8 cellular contexts compared by ENCODE assay signal in genomic region chr9:81687521-81688261, GRCh38. TPM values are rescaled to one million over a fixed set of nuclear protein-coding genes. Genes with fewer than 3 reads are reported as not detected.
DNase-seq lines count a peak whose midpoint lies in the region; ATAC-seq and TF ChIP-seq lines count a peak whose summit lies in the region.

No MANE protein-coding gene starts in this region.

- 2% methylated on average over 51 of the region's 51 CpGs for WGBS in liver

- H3K27me3 Mint-ChIP-seq in chondrocyte (ENCODE audit: low read depth): peaks cover 2% of the 10 kb centered on the region

- H3K27ac ChIP-seq in liver (ENCODE audit: low read depth in 1 of 2, low read length in 2 of 2) (peak overlapping the region; percentile 87 to 89), thoracic aorta (peak overlapping the region; percentile 94 to 96)

- H3K27me3 ChIP-seq in MG63 (no peaks in the 10 kb centered on the region), liver (ENCODE audit: control insufficient read depth in 4 of 4, insufficient read depth in 4 of 4, low read length in 3 of 4) (no peaks in the 10 kb centered on the region), thoracic aorta (replicated peaks; ENCODE audit: insufficient read depth) (no peaks in the 10 kb centered on the region)

- H3K4me1 ChIP-seq in liver (ENCODE audit: control insufficient read depth in 4 of 4, insufficient read depth in 4 of 4, low read length in 3 of 4) (peaks cover 0 to 49% (median 39%) of the 10 kb centered on the region in 4 donors), thoracic aorta (ENCODE audit: control insufficient read depth in 1 of 2, low read depth in 2 of 2) (peaks cover 17 to 43% of the 10 kb centered on the region in 2 donors)

- no peaks in the 10 kb centered on the region for H3K9me3 ChIP-seq in MG63
- H3K9me3 ChIP-seq in liver (ENCODE audit: control insufficient read depth in 4 of 4, low read length in 3 of 4): no peaks in the 10 kb centered on the region
- no peaks in the 10 kb centered on the region for H3K9me3 ChIP-seq in thoracic aorta

- peaks cover 6% of the 10 kb centered on the region for H3K4me1 Mint-ChIP-seq in chondrocyte (ENCODE audit: low read depth)

- peak overlapping the region; percentile 79 for H3K27ac Mint-ChIP-seq in chondrocyte (ENCODE audit: unreplicated experiment)

- TF ChIP-seq RAD21 in liver (IDR thresholded peaks at IDR 0.05): no peak

- peak overlapping the region; percentile 60 for H3K4me3 ChIP-seq in MG63
- peak overlapping the region; percentile 72 to 92 (median 86) for H3K4me3 ChIP-seq in liver (ENCODE audit: low read depth in 1 of 3, low read length in 3 of 3)
- peak overlapping the region; percentile 94 for H3K4me3 ChIP-seq in thoracic aorta

- no peaks in the 10 kb centered on the region for H3K9me3 Mint-ChIP-seq in chondrocyte (ENCODE audit: low read depth)

- ATAC-seq in thoracic aorta (ENCODE audit: insufficient number of reproducible peaks, low FRiP score, low read depth): no peak
- no peak for ATAC-seq in GM19397 (IDR thresholded peaks at IDR 0.05; ENCODE audit: unreplicated experiment)

- H3K36me3 ChIP-seq in MG63: no peaks in the 10 kb centered on the region; the same call in 1 of the 2 replicates
- peaks cover 0 to 6% (median under 1%) of the 10 kb centered on the region in 4 donors for H3K36me3 ChIP-seq in liver (ENCODE audit: control insufficient read depth in 4 of 4, insufficient read depth in 3 of 4, low read depth in 1 of 4, low read length in 3 of 4)
- H3K36me3 ChIP-seq in thoracic aorta: no peaks in the 10 kb centered on the region

- H3K9ac ChIP-seq in liver (ENCODE audit: low read depth in 1 of 2, low read length in 2 of 2): peak overlapping the region; percentile 20 to 58

- TF ChIP-seq CTCF in chondrocyte (IDR thresholded peaks at IDR 0.05): no peak
- no peak for TF ChIP-seq CTCF in liver (IDR thresholded peaks at IDR 0.05; ENCODE audit: low read depth, low read length, missing input control)
- TF ChIP-seq CTCF in thoracic aorta (IDR thresholded peaks at IDR 0.05): no peak

- H3K4me3 Mint-ChIP-seq in chondrocyte (ENCODE audit: unreplicated experiment): no peak overlapping the region

- DNase-seq in Daoy (ENCODE audit: low read depth): peak; percentile 51
- DNase-seq in MG63: peak; percentile 9
- no peak for DNase-seq in chondrocyte (ENCODE audit: low spot score)
- no peak for DNase-seq in thoracic aorta (ENCODE audit: low spot score)
- no peak for DNase-seq in NCI-H526 treated with DMSO at 0.1 percent for 48 hours (lab: John Stamatoyannopoulos, UW)
- no peak for DNase-seq in H4 (ENCODE audit: low spot score)

- H3K36me3 Mint-ChIP-seq in chondrocyte (ENCODE audit: low read depth): no peaks in the 10 kb centered on the region

TF ChIP-seq in liver, 16 proteins besides CTCF, POLR2A, EP300 and RAD21:
- TF ChIP-seq EGR1 (IDR thresholded peaks at IDR 0.05; ENCODE audit: low read depth in 2 of 2) (no peak), MAX (IDR thresholded peaks at IDR 0.05) (no peak), FOXA1 (IDR thresholded peaks at IDR 0.05) (no peak), YY1 (IDR thresholded peaks at IDR 0.05) (no peak), SP1 (IDR thresholded peaks at IDR 0.05) (no peak)

RNA-seq across cellular contexts. Expression of gene TLE1, which starts 1.7 kb away (rescaled TPM):
- 11.3 and 18.5 TPM in 2 replicates for total RNA-seq in Daoy (2014; rRNA removed; shearing (Covaris generic))
- 4.3 and 6.1 TPM in 2 replicates for total RNA-seq in MG63 (2014; rRNA removed; shearing (Covaris generic); ENCODE audit: low replicate concordance)
- total RNA-seq in chondrocyte: 12.2 to 17.1 TPM (median 12.6 TPM) in 3 replicates
- 10 to 100 TPM; 25.9 to 45.4 TPM for total RNA-seq in liver
- 10 to 100 TPM; 25.2 to 25.5 TPM for polyA plus RNA-seq in liver
- total RNA-seq in thoracic aorta: 10 to 100 TPM; 69.7 to 74.1 TPM
- 6.2 and 8.7 TPM in 2 replicates for total RNA-seq in H4 (2014; rRNA removed; shearing (Covaris generic))

Comparison
In these comparisons a context has a peak if more than half of its experiments do, and no peak if none do; other contexts are left out.
1. DNase-seq: peak in Daoy (single experiment) and MG63 (single experiment); none in chondrocyte (single experiment), thoracic aorta (single experiment), NCI-H526 treated with DMSO at 0.1 percent for 48 hours (single experiment) and H4 (single experiment).
2. Peak in every context shown above with its lines, with median percentiles within 50 percentile points of each other: H3K4me3 ChIP-seq.